In the genomic region with DNA sequence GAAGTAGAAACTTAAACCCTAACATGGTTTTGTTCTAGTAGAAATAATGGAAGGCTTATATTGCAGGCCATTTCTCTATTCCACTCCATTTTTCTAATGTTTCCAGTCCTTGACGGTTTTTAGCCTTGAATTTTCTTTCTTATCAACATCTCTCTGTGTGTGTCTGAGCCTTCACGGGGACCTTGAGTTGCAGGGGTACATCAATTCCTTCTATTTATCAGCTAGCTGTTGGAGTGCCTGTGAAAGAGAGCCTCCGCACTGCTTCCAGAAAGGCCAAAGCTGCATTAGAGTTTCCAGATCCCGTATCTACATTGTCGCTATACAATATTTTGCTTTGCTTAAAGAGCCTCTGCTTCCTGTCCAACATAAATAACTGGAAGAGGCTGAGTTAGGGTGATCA, we compare ENCODE assay signal across 1 cellular context.
TF ChIP-seq lines count a peak whose summit lies in the region.

No MANE protein-coding gene starts in this region.

TF ChIP-seq in H1, 55 proteins besides CTCF, POLR2A, EP300 and RAD21 (continued from another document):
- TF ChIP-seq SUZ12 (IDR thresholded peaks at IDR 0.05; ENCODE audit: low read length): peak; percentile 19; the same call in 1 of the 2 replicates
